ENCODE assay signal across 20 cellular contexts in genomic region chr2:152058655-152059054, GRCh38. TPM values are rescaled to one million over a fixed set of nuclear protein-coding genes. Genes with fewer than 3 reads are reported as not detected.
DNase-seq lines count a peak whose midpoint lies in the region; ATAC-seq, FAIRE-seq and TF ChIP-seq lines count a peak whose summit lies in the region.
"Had no signal": no experiment of that assay in that cellular context is flagged by ENCODE, and none has a peak within 500 bp of the region (broad histone marks: within the 10 kb centered on the region; RNA-seq: fewer than 3 reads in every experiment).

No MANE protein-coding gene starts in this region.

- H3K9me3 ChIP-seq in A549 (peaks cover 8% of the 10 kb centered on the region; the same call in 2 of the 3 replicates), HEK293 (ENCODE audit: control insufficient read depth, insufficient read depth, low read depth, low read length) (no peaks in the 10 kb centered on the region)
- H3K9me3 ChIP-seq: BE2C had no signal

- ATAC-seq in A549 (no peak), HG03095 (IDR thresholded peaks at IDR 0.05; ENCODE audit: unreplicated experiment) (no peak), left cardiac atrium (no peak)
- ATAC-seq: CD8-positive, alpha-beta T cell had no signal

- 30% methylated on average over 1 of the region's 1 CpG for WGBS in A549 (ENCODE audit: missing lambda C conversion rate)

- TF ChIP-seq CTCF in A549 (IDR thresholded peaks at IDR 0.05) = no peak
- TF ChIP-seq CTCF in HEK293 (tag by site-specific recombination; IDR thresholded peaks at IDR 0.05) = no peak
- TF ChIP-seq CTCF in endothelial cell (IDR thresholded peaks at IDR 0.05; ENCODE audit: unreplicated experiment) = no peak

- TF ChIP-seq POLR2A in A549 (IDR thresholded peaks at IDR 0.05; ENCODE audit: low read length) = no peak

- no peaks in the 10 kb centered on the region for H3K4me1 Mint-ChIP-seq in endothelial cell (ENCODE audit: unreplicated experiment)

- H3K27ac ChIP-seq in A549 = no peak overlapping the region
- no peak overlapping the region for H3K27ac ChIP-seq in HEK293 (ENCODE audit: extremely low read depth, low read depth, low read length)
- H3K27ac ChIP-seq: 22Rv1; BLaER1 treated with 17β-estradiol and CSF1 and Interleukin-3, amounts not matched to agents 10 nM and 100 nM; C4-2B had no signal

- TF ChIP-seq EP300 in A549 (IDR thresholded peaks at IDR 0.05) = no peak

- H3K27me3 Mint-ChIP-seq in endothelial cell (ENCODE audit: unreplicated experiment) = no peaks in the 10 kb centered on the region

- FAIRE-seq in A549 (lab: Jason Lieb, UNC) = no peak
- FAIRE-seq: D721Med, G401.6, GM12891, GM19239 had no signal

- H3K36me3 Mint-ChIP-seq in endothelial cell (ENCODE audit: low read depth, unreplicated experiment) = peaks cover 6% of the 10 kb centered on the region
- H3K36me3 Mint-ChIP-seq: CD8-positive, alpha-beta T cell had no signal

- no peak overlapping the region for H3K4me3 ChIP-seq in A549
- no peak overlapping the region for H3K4me3 ChIP-seq in HEK293 (ENCODE audit: low read depth, low read length)

- no peak for TF ChIP-seq RAD21 in A549 (conservative IDR thresholded peaks at IDR 0.05 in 1 of 2, IDR thresholded peaks at IDR 0.05 in 1 of 2)

- CTCF ChIA-PET in A549 (lab: Yijun Ruan, JAX) = interaction anchor here (2.8 kb wide), 1 partner anchor 33 kb away, joined by 8 read pairs; no protein-coding TSS in a partner anchor
- CTCF ChIA-PET in HEK293 (lab: Yijun Ruan, JAX) = no interaction called here

- DNase-seq in A549 (ENCODE audit: low read depth in 1 of 2, low spot score in 1 of 2) (no peak), endothelial cell (ENCODE audit: low spot score) (no peak), left cardiac atrium (no peak)
- DNase-seq: ACHN; BE2C; Caco-2; Calu3; CD4-positive, alpha-beta T cell; CD8-positive, alpha-beta T cell; DMS79 treated with DMSO at 0.1 percent for 48 hours; GF-D8 had no signal

- H3K27ac Mint-ChIP-seq in endothelial cell (ENCODE audit: unreplicated experiment) = no peak overlapping the region
- H3K27ac Mint-ChIP-seq: CD4-positive, alpha-beta T cell; CD8-positive, alpha-beta T cell had no signal

- POLR2A ChIA-PET in A549 (lab: Yijun Ruan, JAX) (no interaction called here), HEK293 (lab: Yijun Ruan, JAX) (no interaction called here)

- no peak overlapping the region for H3K4me2 ChIP-seq in A549
- H3K4me2 ChIP-seq: BLaER1 treated with 17β-estradiol and CSF1 and Interleukin-3, amounts not matched to agents 10 nM and 100 nM had no signal

- peak overlapping the region; percentile 1 for H3K4me3 Mint-ChIP-seq in endothelial cell (ENCODE audit: unreplicated experiment)
- H3K4me3 Mint-ChIP-seq: CD4-positive, alpha-beta T cell; CD8-positive, alpha-beta T cell had no signal

- intact Hi-C loops in left cardiac atrium (cut with DNase I) = no loop called here

- H3K4me1 ChIP-seq in A549 (peaks cover 15% of the 10 kb centered on the region), HEK293 (ENCODE audit: control insufficient read depth, insufficient read depth, low read length) (no peaks in the 10 kb centered on the region)
- H3K4me1 ChIP-seq: BE2C, Caco-2 had no signal

- no peaks in the 10 kb centered on the region for H3K36me3 ChIP-seq in HEK293 (ENCODE audit: control insufficient read depth in 2 of 2, insufficient read depth in 1 of 2, low read length in 2 of 2)
- H3K36me3 ChIP-seq: BE2C had no signal

- H3K9me3 Mint-ChIP-seq in endothelial cell (ENCODE audit: unreplicated experiment) = peaks cover 6% of the 10 kb centered on the region
- H3K9me3 Mint-ChIP-seq: CD4-positive, alpha-beta T cell; CD8-positive, alpha-beta T cell had no signal

TF ChIP-seq in A549, 52 proteins besides CTCF, POLR2A, EP300 and RAD21:
- TF ChIP-seq MAX (IDR thresholded peaks at IDR 0.05) (no peak), ZFP36 (IDR thresholded peaks at IDR 0.05; ENCODE audit: borderline replicate concordance, partially characterized antibody) (peak; percentile 78), FOXS1 (CRISPR knock-in tag; IDR thresholded peaks at IDR 0.05) (no peak), ATOH8 (CRISPR knock-in tag; IDR thresholded peaks at IDR 0.05; ENCODE audit: low read depth) (no peak), HOXB13 (CRISPR knock-in tag; IDR thresholded peaks at IDR 0.05; ENCODE audit: low read depth) (no peak), MYC (IDR thresholded peaks at IDR 0.05; ENCODE audit: borderline replicate concordance, low read length) (no peak)

TF ChIP-seq in HEK293, 187 proteins besides CTCF, POLR2A, EP300 and RAD21:
- TF ChIP-seq ZNF76 (tag by site-specific recombination; IDR thresholded peaks at IDR 0.05; ENCODE audit: borderline replicate concordance, low read depth) (no peak), TRIM28 (IDR thresholded peaks at IDR 0.05; ENCODE audit: borderline replicate concordance, low read length) (peak; percentile 77; the same call in 1 of the 2 replicates), ZNF585B (tag by site-specific recombination; IDR thresholded peaks at IDR 0.05) (peak; percentile 97), SETDB1 (IDR thresholded peaks at IDR 0.05; ENCODE audit: insufficient read length, low read length) (peak; percentile 79)

RNA-seq across cellular contexts. Expression of gene CACNB4, which starts 40.2 kb away (rescaled TPM):
- 0.53 and 0.78 TPM in 2 replicates for polyA plus RNA-seq in A549 (2011; rRNA removed)
- 0.11 and 0.13 TPM in 2 replicates for polyA plus RNA-seq in A549 (2012; cell fraction: cytosol; rRNA removed)
- 0.23 and 0.53 TPM in 2 replicates for polyA plus RNA-seq in A549 (2012; cell fraction: nucleus; rRNA removed)
- 0.25 to 0.29 TPM (median 0.26 TPM) in 3 replicates for polyA plus RNA-seq in A549 (2017; fragmentation: RNase III; extraction: RNeasy Plus Mini Kit Qiagen cat#74134 plus additional on column Dnase treatment)
- polyA minus RNA-seq in A549 (2011; rRNA and poly(A)+ RNA removed) = 0.78 and 1.3 TPM in 2 replicates
- total RNA-seq in endothelial cell (ENCODE audit: unreplicated experiment) = 1.5 TPM
- total RNA-seq in left cardiac atrium = under 1 TPM; 0.32 to 0.71 TPM
